Comparison of ENCODE assay signal across 29 cellular contexts in genomic region chr1:64490204-64490818, GRCh38. TPM values are rescaled to one million over a fixed set of nuclear protein-coding genes. Genes with fewer than 3 reads are reported as not detected.
A peak's percentile ranks its signal among the peaks of the same experiment; 100 is the strongest.
DNase-seq lines count a peak whose midpoint lies in the region; ATAC-seq, FAIRE-seq and TF ChIP-seq lines count a peak whose summit lies in the region.
"Had no signal": no experiment of that assay in that cellular context is flagged by ENCODE, and none has a peak within 500 bp of the region (broad histone marks: within the 10 kb centered on the region; RNA-seq: fewer than 3 reads in every experiment).

No MANE protein-coding gene starts in this region.

- H3K4me3 ChIP-seq in A549 (no peak overlapping the region), HEK293 (ENCODE audit: low read depth, low read length) (no peak overlapping the region)
- H3K4me3 ChIP-seq: GM12878, HAP-1 had no signal

- H3K4me1 ChIP-seq in A549 (peaks cover 8% of the 10 kb centered on the region; the same call in 2 of the 3 replicates), HEK293 (ENCODE audit: control insufficient read depth, insufficient read depth, low read length) (peaks cover 18% of the 10 kb centered on the region; the same call in 1 of the 2 replicates)

- no peak for ATAC-seq in A549
- ATAC-seq in GM21367 (IDR thresholded peaks at IDR 0.05; ENCODE audit: unreplicated experiment): no peak
- ATAC-seq: esophagus mucosa, GM12878, Right ventricle myocardium inferior had no signal

- H3K4me1 Mint-ChIP-seq in nephron progenitor cell (peaks cover 81% of the 10 kb centered on the region), MCF 10A (ENCODE audit: insufficient read depth, unreplicated experiment) (no peaks in the 10 kb centered on the region)
- no peaks in the 10 kb centered on the region for H3K4me1 Mint-ChIP-seq in activated CD4-positive, alpha-beta memory T cell treated with anti-CD3 and anti-CD28 coated beads for 36 hours (ENCODE audit: low read depth)
- H3K4me1 Mint-ChIP-seq: activated B cell treated with CpG ODN at 0.5 μM for 24 hours, IgD-negative memory B cell had no signal

- FAIRE-seq in A549 (lab: Jason Lieb, UNC): no peak
- FAIRE-seq: frontal cortex, GM12878 had no signal

- intact Hi-C loops in cardiac septum (cut with DNase I): no loop called here
- intact Hi-C loops in activated CD4-positive, alpha-beta memory T cell treated with anti-CD3 and anti-CD28 coated beads for 36 hours (cut with micrococcal nuclease): no loop called here
- intact Hi-C loops in MCF 10A (cut with micrococcal nuclease): no loop called here

- peaks cover 20% of the 10 kb centered on the region for H3K36me3 Mint-ChIP-seq in nephron progenitor cell (ENCODE audit: low read depth)
- no peaks in the 10 kb centered on the region for H3K36me3 Mint-ChIP-seq in activated CD4-positive, alpha-beta memory T cell treated with anti-CD3 and anti-CD28 coated beads for 36 hours
- H3K36me3 Mint-ChIP-seq in MCF 10A (ENCODE audit: insufficient read depth, unreplicated experiment): no peaks in the 10 kb centered on the region
- H3K36me3 Mint-ChIP-seq: IgD-negative memory B cell had no signal

- H3K9me3 ChIP-seq in A549: no peaks in the 10 kb centered on the region
- no peaks in the 10 kb centered on the region for H3K9me3 ChIP-seq in HEK293 (ENCODE audit: control insufficient read depth, insufficient read depth, low read depth, low read length)
- H3K9me3 ChIP-seq: HAP-1 had no signal

- H3K27ac ChIP-seq in A549 (no peak overlapping the region; a peak in 1 of 6 replicates), HEK293 (ENCODE audit: extremely low read depth, low read depth, low read length) (no peak overlapping the region), caudate nucleus (ENCODE audit: low read depth, low read length) (peak overlapping the region; percentile 8)
- H3K27ac ChIP-seq: C4-2B had no signal

- H3K4me2 ChIP-seq in A549: peak overlapping the region; percentile 32; the same call in 1 of the 3 replicates

- peak overlapping the region; percentile 71 for H3K27ac Mint-ChIP-seq in nephron progenitor cell
- H3K27ac Mint-ChIP-seq in activated CD4-positive, alpha-beta memory T cell treated with anti-CD3 and anti-CD28 coated beads for 36 hours: no peak overlapping the region
- H3K27ac Mint-ChIP-seq in MCF 10A (ENCODE audit: low read depth, unreplicated experiment): no peak overlapping the region
- H3K27ac Mint-ChIP-seq: activated B cell treated with CpG ODN at 0.5 μM for 24 hours, IgD-negative memory B cell had no signal

- CTCF ChIA-PET in A549 (lab: Yijun Ruan, JAX): interaction anchor here (1.6 kb wide), 1 partner anchor 222 kb away, joined by 4 read pairs; no protein-coding TSS in a partner anchor
- CTCF ChIA-PET in HEK293 (lab: Yijun Ruan, JAX): interaction anchor here (0.9 to 1.1 kb wide), 2 partner anchors 9 to 187 kb away, joined by 3 to 6 read pairs; no protein-coding TSS in a partner anchor
- CTCF ChIA-PET in activated CD4-positive, alpha-beta memory T cell treated with anti-CD3 and anti-CD28 coated beads for 36 hours (lab: Charles Lee): no interaction called here
- CTCF ChIA-PET in MCF 10A (lab: Yijun Ruan, JAX): interaction anchor here (0.6 to 1.1 kb wide), 3 partner anchors 12 to 371 kb away, joined by 3 to 4 read pairs (median 3); no protein-coding TSS in a partner anchor

- H3K27me3 Mint-ChIP-seq in nephron progenitor cell (ENCODE audit: low read depth, poor library complexity): no peaks in the 10 kb centered on the region
- H3K27me3 Mint-ChIP-seq in activated CD4-positive, alpha-beta memory T cell treated with anti-CD3 and anti-CD28 coated beads for 36 hours: peaks cover 14% of the 10 kb centered on the region
- H3K27me3 Mint-ChIP-seq in MCF 10A (ENCODE audit: insufficient read depth, unreplicated experiment): no peaks in the 10 kb centered on the region

- H3K4me3 Mint-ChIP-seq in nephron progenitor cell: no peak overlapping the region
- no peak overlapping the region for H3K4me3 Mint-ChIP-seq in activated CD4-positive, alpha-beta memory T cell treated with anti-CD3 and anti-CD28 coated beads for 36 hours
- H3K4me3 Mint-ChIP-seq in MCF 10A (ENCODE audit: unreplicated experiment): no peak overlapping the region
- H3K4me3 Mint-ChIP-seq: activated B cell treated with CpG ODN at 0.5 μM for 24 hours, IgD-negative memory B cell had no signal

- DNase-seq in A549 (ENCODE audit: low read depth in 1 of 2, low spot score in 1 of 2): no peak
- peak in 4 of 61 donors; percentile 16 to 80 (median 54) for DNase-seq in caudate nucleus (lab: John Stamatoyannopoulos, UW)
- no peak for DNase-seq in nephron progenitor cell
- DNase-seq in cardiac septum (ENCODE audit: low spot score): no peak
- no peak for DNase-seq in activated CD4-positive, alpha-beta memory T cell treated with anti-CD3 and anti-CD28 coated beads for 36 hours
- DNase-seq in MCF 10A (ENCODE audit: unreplicated experiment): no peak
- DNase-seq: ACHN; activated B cell treated with CpG ODN at 0.5 μM for 24 hours; activated CD4-positive, alpha-beta T cell treated with anti-CD3 and anti-CD28 coated beads, Interleukin-2, amount 50 U/mL, for 4 hours; Calu3; effector memory CD4-positive, alpha-beta T cell; hypothalamus; NCI-H1105 treated with DMSO at 0.1 percent for 48 hours; NCI-H2081 treated with DMSO at 0.1 percent for 48 hours; NCI-H345; NCI-H82; stimulated activated CD8-positive, alpha-beta memory T cell treated with anti-CD3 and anti-CD28 coated beads, Interleukin-4, amount 100 ng/mL, for 48 hours; substantia nigra; T1000 had no signal

- POLR2A ChIA-PET in A549 (lab: Yijun Ruan, JAX): no interaction called here
- POLR2A ChIA-PET in HEK293 (lab: Yijun Ruan, JAX): no interaction called here
- POLR2A ChIA-PET in activated CD4-positive, alpha-beta memory T cell treated with anti-CD3 and anti-CD28 coated beads for 36 hours (lab: Charles Lee): no interaction called here
- POLR2A ChIA-PET in MCF 10A (lab: Yijun Ruan, JAX): interaction anchor here (0.9 kb wide), 1 partner anchor 22 kb away, joined by 3 read pairs; no protein-coding TSS in a partner anchor

- no TSS peak for BruUV-seq in MCF 10A (replicated peaks; lab: Mats Ljungman, UMichigan)

- TF ChIP-seq CTCF in A549 (IDR thresholded peaks at IDR 0.05) (no peak), HEK293 (tag by site-specific recombination; IDR thresholded peaks at IDR 0.05) (no peak), nephron progenitor cell (IDR thresholded peaks at IDR 0.05) (no peak), MCF 10A (IDR thresholded peaks at IDR 0.05; ENCODE audit: unreplicated experiment) (no peak)

- 25% methylated on average over 3 of the region's 3 CpGs for WGBS in A549 (ENCODE audit: missing lambda C conversion rate)

- no peak for TF ChIP-seq EP300 in A549 (IDR thresholded peaks at IDR 0.05)

- TF ChIP-seq RAD21 in A549 (conservative IDR thresholded peaks at IDR 0.05 in 1 of 2, IDR thresholded peaks at IDR 0.05 in 1 of 2): no peak

- peaks cover 10% of the 10 kb centered on the region for H3K9me3 Mint-ChIP-seq in nephron progenitor cell
- H3K9me3 Mint-ChIP-seq in activated CD4-positive, alpha-beta memory T cell treated with anti-CD3 and anti-CD28 coated beads for 36 hours: no peaks in the 10 kb centered on the region
- no peaks in the 10 kb centered on the region for H3K9me3 Mint-ChIP-seq in MCF 10A (ENCODE audit: unreplicated experiment)
- H3K9me3 Mint-ChIP-seq: activated B cell treated with CpG ODN at 0.5 μM for 24 hours, IgD-negative memory B cell had no signal

- no peak for TF ChIP-seq POLR2A in A549 (IDR thresholded peaks at IDR 0.05; ENCODE audit: low read length)

- H3K36me3 ChIP-seq in HEK293 (ENCODE audit: control insufficient read depth in 2 of 2, insufficient read depth in 1 of 2, low read length in 2 of 2): no peaks in the 10 kb centered on the region
- H3K36me3 ChIP-seq: HAP-1 had no signal

TF ChIP-seq in A549, 52 proteins besides CTCF, POLR2A, EP300 and RAD21 (continues in another document):
- TF ChIP-seq RNF2 (IDR thresholded peaks at IDR 0.05; ENCODE audit: borderline replicate concordance, low read depth) (no peak), PHF8 (IDR thresholded peaks at IDR 0.05; ENCODE audit: borderline replicate concordance, low read depth) (no peak), BCL3 (IDR thresholded peaks at IDR 0.05) (no peak), MYC (IDR thresholded peaks at IDR 0.05; ENCODE audit: borderline replicate concordance, low read length) (no peak), CBX2 (IDR thresholded peaks at IDR 0.05; ENCODE audit: borderline replicate concordance, low read depth) (no peak)

TF ChIP-seq in HEK293, 187 proteins besides CTCF, POLR2A, EP300 and RAD21:
- no peak for TF ChIP-seq ZNF311 (tag by site-specific recombination; IDR thresholded peaks at IDR 0.05; ENCODE audit: borderline replicate concordance)
- TF ChIP-seq, protein P1, sequence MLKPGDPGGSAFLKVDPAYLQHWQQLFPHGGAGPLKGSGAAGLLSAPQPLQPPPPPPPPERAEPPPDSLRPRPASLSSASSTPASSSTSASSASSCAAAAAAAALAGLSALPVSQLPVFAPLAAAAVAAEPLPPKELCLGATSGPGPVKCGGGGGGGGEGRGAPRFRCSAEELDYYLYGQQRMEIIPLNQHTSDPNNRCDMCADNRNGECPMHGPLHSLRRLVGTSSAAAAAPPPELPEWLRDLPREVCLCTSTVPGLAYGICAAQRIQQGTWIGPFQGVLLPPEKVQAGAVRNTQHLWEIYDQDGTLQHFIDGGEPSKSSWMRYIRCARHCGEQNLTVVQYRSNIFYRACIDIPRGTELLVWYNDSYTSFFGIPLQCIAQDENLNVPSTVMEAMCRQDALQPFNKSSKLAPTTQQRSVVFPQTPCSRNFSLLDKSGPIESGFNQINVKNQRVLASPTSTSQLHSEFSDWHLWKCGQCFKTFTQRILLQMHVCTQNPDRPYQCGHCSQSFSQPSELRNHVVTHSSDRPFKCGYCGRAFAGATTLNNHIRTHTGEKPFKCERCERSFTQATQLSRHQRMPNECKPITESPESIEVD (tag by site-specific recombination; IDR thresholded peaks at IDR 0.05): 0 out of 2 replicates have a peak, but pooled peaks have one; percentile 19

RNA-seq across cellular contexts. Expression of gene CACHD1, which starts 20.4 kb away (rescaled TPM):
- polyA plus RNA-seq in A549 (2011; rRNA removed) (1.6 and 2.4 TPM in 2 replicates), A549 (2017; fragmentation: RNase III; extraction: RNeasy Plus Mini Kit Qiagen cat#74134 plus additional on column Dnase treatment) (0.72 to 0.88 TPM (median 0.84 TPM) in 3 replicates)
- 0.37 and 0.41 TPM in 2 replicates for polyA plus RNA-seq in A549 (2012; cell fraction: cytosol; rRNA removed)
- 0.46 and 0.71 TPM in 2 replicates for polyA plus RNA-seq in A549 (2012; cell fraction: nucleus; rRNA removed)
- polyA minus RNA-seq in A549 (2011; rRNA and poly(A)+ RNA removed): 2.3 and 2.5 TPM in 2 replicates
- total RNA-seq in cardiac septum (2.9 TPM), MCF 10A (2022) (2.9 and 3.9 TPM in 2 replicates)
- under 1 TPM; 0.27 to 0.33 TPM for total RNA-seq in activated CD4-positive, alpha-beta memory T cell treated with anti-CD3 and anti-CD28 coated beads for 36 hours
- total RNA-seq: OCI-LY7 had no signal
- polyA plus RNA-seq: GM12878 had no signal
